Comparison of ENCODE assay signal across 16 cellular contexts in the genomic region with DNA sequence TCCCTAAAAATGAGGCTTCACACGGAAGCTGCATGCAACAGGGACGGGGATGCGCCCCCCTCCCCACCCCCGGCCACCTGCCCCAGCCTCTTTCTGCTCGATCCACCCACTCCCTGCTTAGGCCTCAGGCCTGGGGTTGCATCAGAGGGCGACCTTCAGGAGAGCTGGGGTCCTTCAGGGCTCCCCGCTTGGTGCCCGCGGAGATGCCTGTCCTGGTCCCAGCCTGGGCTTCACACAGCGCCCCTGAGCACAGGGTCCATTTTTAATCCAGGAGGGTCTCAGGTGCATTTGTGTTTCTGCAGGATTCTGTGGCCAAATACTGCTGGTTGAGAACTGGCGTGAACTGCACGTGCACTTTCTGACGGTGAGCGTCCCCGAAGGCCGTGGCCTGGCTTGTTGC. TPM values are rescaled to one million over a fixed set of nuclear protein-coding genes. Genes with fewer than 3 reads are reported as not detected.
A peak's percentile ranks its signal among the peaks of the same experiment; 100 is the strongest.
DNase-seq lines count a peak whose midpoint lies in the region; ATAC-seq and TF ChIP-seq lines count a peak whose summit lies in the region.
"Had no signal": no experiment of that assay in that cellular context is flagged by ENCODE, and none has a peak within 500 bp of the region (broad histone marks: within the 10 kb centered on the region; RNA-seq: fewer than 3 reads in every experiment).

No MANE protein-coding gene starts in this region.

- H3K79me2 ChIP-seq in GM23338 (replicated peaks; ENCODE audit: insufficient read depth) = no peaks in the 10 kb centered on the region

- H3K27ac ChIP-seq in GM23338 (ENCODE audit: low read depth) = no peak overlapping the region
- H3K27ac ChIP-seq in HEK293 (ENCODE audit: extremely low read depth, low read depth, low read length) = no peak overlapping the region
- H3K27ac ChIP-seq in adrenal gland = peak overlapping the region in 3 of 5 donors; percentile 16 to 38 (median 34)
- H3K27ac ChIP-seq in uterus = no peak overlapping the region
- H3K27ac ChIP-seq: A549, C4-2B had no signal

- H3K27me3 Mint-ChIP-seq in GM23338 (ENCODE audit: insufficient read depth, low read depth, poor library complexity) = peaks cover 5% of the 10 kb centered on the region
- H3K27me3 Mint-ChIP-seq: CD4-positive, alpha-beta memory T cell had no signal

- no peaks in the 10 kb centered on the region for H3K9me2 ChIP-seq in GM23338 (ENCODE audit: insufficient read depth)

- no peaks in the 10 kb centered on the region for H3K27me3 ChIP-seq in GM23338 (ENCODE audit: insufficient read depth)
- H3K27me3 ChIP-seq in adrenal gland = no peaks in the 10 kb centered on the region
- H3K27me3 ChIP-seq in uterus = no peaks in the 10 kb centered on the region

- H3K9me3 Mint-ChIP-seq in GM23338 = no peaks in the 10 kb centered on the region; the same call in 2 of the 3 replicates
- H3K9me3 Mint-ChIP-seq: CD4-positive, alpha-beta memory T cell; HFFc6 had no signal

- ATAC-seq in GM23338 = peak; percentile 5; the same call in 2 of the 3 replicates
- ATAC-seq: A549, GM12878 had no signal

- H3K36me3 Mint-ChIP-seq in GM23338 (ENCODE audit: low read depth) = peaks cover 3% of the 10 kb centered on the region; the same call in 2 of the 3 replicates

- H3K9me3 ChIP-seq in HEK293 (ENCODE audit: control insufficient read depth, insufficient read depth, low read depth, low read length) = no peaks in the 10 kb centered on the region
- no peaks in the 10 kb centered on the region for H3K9me3 ChIP-seq in adrenal gland (replicated peaks in 1 of 3)
- no peaks in the 10 kb centered on the region for H3K9me3 ChIP-seq in uterus
- H3K9me3 ChIP-seq: A549, BE2C, HAP-1 had no signal

- no peak overlapping the region for H3K4me2 ChIP-seq in GM23338
- H3K4me2 ChIP-seq: A549 had no signal

- 0 out of 3 replicates have a peak, but pooled peaks cover 5% of the 10 kb centered on the region for H3K4me1 Mint-ChIP-seq in GM23338
- H3K4me1 Mint-ChIP-seq: CD4-positive, alpha-beta memory T cell had no signal

- no peak overlapping the region for H3K4me3 Mint-ChIP-seq in GM23338
- H3K4me3 Mint-ChIP-seq: CD4-positive, alpha-beta memory T cell; HFFc6 had no signal

- no peaks in the 10 kb centered on the region for H4K20me1 ChIP-seq in GM23338 (replicated peaks; ENCODE audit: insufficient read depth)

- intact Hi-C loops in adrenal gland (cut with DNase I) (loop anchor here (5.0 kb wide), 3 partner anchors 38 to 348 kb away; a partner anchor contains a TSS), uterus (cut with DNase I; ENCODE audit: low total_unique reads) (no loop called here)

- H3F3A ChIP-seq in GM23338 (replicated peaks; ENCODE audit: low read depth) = no peaks in the 10 kb centered on the region

- CTCF ChIA-PET in HEK293 (lab: Yijun Ruan, JAX) = interaction anchor here (0.6 to 1.4 kb wide), 4 partner anchors 8 to 419 kb away, joined by 3 to 4 read pairs (median 3); no protein-coding TSS in a partner anchor

- no peaks in the 10 kb centered on the region for H3K4me1 ChIP-seq in GM23338 (ENCODE audit: insufficient read depth)
- H3K4me1 ChIP-seq in HEK293 (ENCODE audit: control insufficient read depth, insufficient read depth, low read length) = no peaks in the 10 kb centered on the region
- H3K4me1 ChIP-seq in adrenal gland (replicated peaks in 1 of 2) = peaks cover 12 to 13% of the 10 kb centered on the region in 2 donors
- H3K4me1 ChIP-seq in uterus = no peaks in the 10 kb centered on the region
- H3K4me1 ChIP-seq: A549, BE2C, HAP-1 had no signal

- H3K27ac Mint-ChIP-seq in GM23338 = peak overlapping the region; percentile 83; the same call in 1 of the 2 replicates
- H3K27ac Mint-ChIP-seq: CD4-positive, alpha-beta memory T cell; HFFc6 had no signal

- H2AFZ ChIP-seq in GM23338 = no peak overlapping the region

- POLR2A ChIA-PET in HEK293 (lab: Yijun Ruan, JAX) = no interaction called here

- DNase-seq in GM23338 (ENCODE audit: low spot score) = no peak
- DNase-seq in adrenal gland = no peak
- DNase-seq in foreskin melanocyte = no peak
- no peak for DNase-seq in SHP77 treated with DMSO at 0.1 percent for 48 hours (lab: John Stamatoyannopoulos, UW)
- no peak for DNase-seq in uterus
- DNase-seq: BE2C; CD4-positive, alpha-beta memory T cell; DMS79; GOT3; HFFc6; KBM-7 had no signal

- no peaks in the 10 kb centered on the region for H3K36me3 ChIP-seq in GM23338 (ENCODE audit: insufficient read depth)
- H3K36me3 ChIP-seq in HEK293 (ENCODE audit: control insufficient read depth in 2 of 2, insufficient read depth in 1 of 2, low read length in 2 of 2) = peaks cover 0 to 5% of the 10 kb centered on the region in 2 experiments; a peak in 1 of 3 replicates
- H3K36me3 ChIP-seq in adrenal gland (replicated peaks in 1 of 2) = peaks cover 0 to 11% of the 10 kb centered on the region in 2 donors
- H3K36me3 ChIP-seq in uterus = no peaks in the 10 kb centered on the region
- H3K36me3 ChIP-seq: BE2C, HAP-1 had no signal

- TF ChIP-seq CTCF in GM23338 (conservative IDR thresholded peaks at IDR 0.05; ENCODE audit: low read depth in 2 of 2) (no peak), HEK293 (tag by site-specific recombination; IDR thresholded peaks at IDR 0.05) (no peak), adrenal gland (IDR thresholded peaks at IDR 0.05) (no peak), uterus (IDR thresholded peaks at IDR 0.05) (no peak)

- TF ChIP-seq POLR2A in adrenal gland (IDR thresholded peaks at IDR 0.05) (no peak), uterus (IDR thresholded peaks at IDR 0.05) (no peak)

- no peak overlapping the region for H3K4me3 ChIP-seq in GM23338
- H3K4me3 ChIP-seq in HEK293 (ENCODE audit: low read depth, low read length) = no peak overlapping the region
- no peak overlapping the region for H3K4me3 ChIP-seq in adrenal gland
- H3K4me3 ChIP-seq in uterus = no peak overlapping the region
- H3K4me3 ChIP-seq: A549, GM12878, HAP-1 had no signal

- 41 to 73% (median 68%) methylated on average over 5 to 16 of the region's 16 CpGs for WGBS in adrenal gland, 4 donors

TF ChIP-seq in HEK293, 187 proteins besides CTCF, POLR2A, EP300 and RAD21:
- TF ChIP-seq ZNF658 (tag by site-specific recombination; IDR thresholded peaks at IDR 0.05) = no peak
- TF ChIP-seq ZNF335 (tag by site-specific recombination; conservative IDR thresholded peaks at IDR 0.05) = peak; percentile 94

RNA-seq across cellular contexts. Expression of a gene that starts 7.4 kb away (rescaled TPM):
- total RNA-seq in GM23338 (2014; rRNA removed; shearing (Covaris generic)) = 250 and 258 TPM in 2 replicates
- polyA plus RNA-seq in GM23338 (2016; fragmentation: Nextera tagmentation; extraction: Ambion mirVana) (522 and 536 TPM in 2 replicates), adrenal gland (100 to 1,000 TPM; 116 to 227 (median 121) TPM)
- total RNA-seq in adrenal gland (100 to 1,000 TPM; 145 to 250 (median 181) TPM), uterus (10 to 100 TPM; 32.5 to 82.2 (median 56.3) TPM)

RNA-seq across cellular contexts. Expression of a gene that starts 15.5 kb away (rescaled TPM):
- 114 and 187 TPM in 2 replicates for total RNA-seq in GM23338 (2014; rRNA removed; shearing (Covaris generic))
- polyA plus RNA-seq in GM23338 (2016; fragmentation: Nextera tagmentation; extraction: Ambion mirVana) (32.6 and 36.1 TPM in 2 replicates), adrenal gland (under 1 TPM; 0.29 to 0.44 (median 0.40) TPM)
- total RNA-seq in adrenal gland (1 to 10 TPM in 6 of 8 donors, under 1 TPM in 1, not detected in 1; 0.52 to 4.5 (median 1.7) TPM), uterus (1 to 10 TPM in 1 of 4 donors, under 1 TPM in 1, not detected in 2; 0.34 to 6.6 TPM)

RNA-seq across cellular contexts. Expression of a gene that starts 34.1 kb away (rescaled TPM):
- total RNA-seq in GM23338 (2014; rRNA removed; shearing (Covaris generic)) = 56.2 and 70.1 TPM in 2 replicates
- 29.6 and 30.4 TPM in 2 replicates for polyA plus RNA-seq in GM23338 (2016; fragmentation: Nextera tagmentation; extraction: Ambion mirVana)
- 100 to 1,000 TPM in 2 of 8 donors, 10 to 100 TPM in 6; 48.9 to 119 (median 92.4) TPM for total RNA-seq in adrenal gland
- polyA plus RNA-seq in adrenal gland = 100 to 1,000 TPM in 2 of 3 donors, 10 to 100 TPM in 1; 16.6 to 327 (median 259) TPM
- 100 to 1,000 TPM in 2 of 4 donors, 10 to 100 TPM in 2; 62.3 to 161 (median 123) TPM for total RNA-seq in uterus

RNA-seq across cellular contexts. Expression of a gene that starts 37.6 kb away (rescaled TPM):
- 16.4 and 18.8 TPM in 2 replicates for total RNA-seq in GM23338 (2014; rRNA removed; shearing (Covaris generic))
- polyA plus RNA-seq in GM23338 (2016; fragmentation: Nextera tagmentation; extraction: Ambion mirVana) = 9.7 TPM in 2 replicates
- total RNA-seq in adrenal gland = 10 to 100 TPM; 22.2 to 57.0 (median 36.2) TPM
- polyA plus RNA-seq in adrenal gland = 10 to 100 TPM; 33.3 to 63.1 (median 37.2) TPM
- 10 to 100 TPM in 2 of 4 donors, 1 to 10 TPM in 2; 1.8 to 36.2 (median 16.4) TPM for total RNA-seq in uterus

RNA-seq across cellular contexts. Expression of a gene that starts 37.8 kb away (rescaled TPM):
- total RNA-seq in GM23338 (2014; rRNA removed; shearing (Covaris generic)) = 59.3 and 68.8 TPM in 2 replicates
- polyA plus RNA-seq in GM23338 (2016; fragmentation: Nextera tagmentation; extraction: Ambion mirVana) (167 and 171 TPM in 2 replicates), adrenal gland (100 to 1,000 TPM; 150 to 259 (median 250) TPM)
- total RNA-seq in adrenal gland (100 to 1,000 TPM in 5 of 8 donors, 10 to 100 TPM in 3; 56.7 to 279 (median 117) TPM), uterus (100 to 1,000 TPM in 1 of 4 donors, 10 to 100 TPM in 3; 21.5 to 680 (median 70.6) TPM)

Comparison
In these comparisons a context has a peak if more than half of its experiments do, and no peak if none do; other contexts are left out.
1. H3K27ac ChIP-seq: peak in adrenal gland (3 of 5); none in GM23338 (single experiment), HEK293 (single experiment) and uterus (0 of 2).
2. RNA of a gene that starts 15.5 kb away (total RNA-seq): 114 to 187 TPM in GM23338; 0.52 to 4.5 TPM in adrenal gland and 0.34 to 6.6 TPM in uterus; every median in the first group is over 10 times any median in the second.